ENCODE assay signal across 1 cellular context in the genomic region with DNA sequence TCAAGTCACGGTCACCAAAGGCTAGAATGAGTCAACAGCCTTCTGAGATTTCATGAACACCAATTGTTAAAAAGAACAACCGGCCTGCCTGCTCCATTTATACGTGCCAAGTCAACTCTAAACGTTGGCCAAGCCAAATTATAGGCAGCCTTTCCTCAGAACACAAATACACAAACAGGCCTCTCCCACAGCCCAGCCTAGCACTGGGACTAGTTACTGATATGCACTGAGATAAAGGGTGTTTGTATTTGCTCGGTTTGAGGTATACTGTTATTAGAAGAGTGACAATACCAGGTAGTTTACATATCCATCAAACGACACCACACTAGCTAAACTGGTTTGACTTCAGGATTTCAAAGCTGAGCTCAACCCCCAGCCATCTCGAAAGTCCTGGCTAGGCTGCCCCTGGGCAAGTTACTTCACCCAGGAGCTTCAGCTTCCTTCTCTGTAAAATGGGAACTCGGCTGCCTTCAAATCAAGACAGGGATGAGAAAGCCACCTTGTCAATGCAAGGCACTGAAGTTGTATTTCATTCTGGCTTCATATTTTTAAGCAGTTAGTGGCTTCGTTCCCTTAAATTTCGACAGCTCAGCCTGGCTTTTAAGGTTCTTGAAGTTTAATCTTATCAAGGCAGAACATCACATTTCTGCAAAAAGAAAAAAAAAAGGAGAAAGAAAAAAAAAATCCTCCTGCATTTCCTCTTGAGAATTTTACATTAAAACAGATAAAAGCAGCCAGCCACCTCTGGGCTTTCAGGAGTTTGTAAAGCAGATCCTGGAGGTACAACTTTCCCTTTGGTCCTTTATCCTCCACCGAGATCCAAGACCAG.
A peak's percentile ranks its signal among the peaks of the same experiment; 100 is the strongest.
TF ChIP-seq lines count a peak whose summit lies in the region.

No MANE protein-coding gene starts in this region.

TF ChIP-seq in HEK293, 187 proteins besides CTCF, POLR2A, EP300 and RAD21 (continued from another document):
- TF ChIP-seq, protein P1, sequence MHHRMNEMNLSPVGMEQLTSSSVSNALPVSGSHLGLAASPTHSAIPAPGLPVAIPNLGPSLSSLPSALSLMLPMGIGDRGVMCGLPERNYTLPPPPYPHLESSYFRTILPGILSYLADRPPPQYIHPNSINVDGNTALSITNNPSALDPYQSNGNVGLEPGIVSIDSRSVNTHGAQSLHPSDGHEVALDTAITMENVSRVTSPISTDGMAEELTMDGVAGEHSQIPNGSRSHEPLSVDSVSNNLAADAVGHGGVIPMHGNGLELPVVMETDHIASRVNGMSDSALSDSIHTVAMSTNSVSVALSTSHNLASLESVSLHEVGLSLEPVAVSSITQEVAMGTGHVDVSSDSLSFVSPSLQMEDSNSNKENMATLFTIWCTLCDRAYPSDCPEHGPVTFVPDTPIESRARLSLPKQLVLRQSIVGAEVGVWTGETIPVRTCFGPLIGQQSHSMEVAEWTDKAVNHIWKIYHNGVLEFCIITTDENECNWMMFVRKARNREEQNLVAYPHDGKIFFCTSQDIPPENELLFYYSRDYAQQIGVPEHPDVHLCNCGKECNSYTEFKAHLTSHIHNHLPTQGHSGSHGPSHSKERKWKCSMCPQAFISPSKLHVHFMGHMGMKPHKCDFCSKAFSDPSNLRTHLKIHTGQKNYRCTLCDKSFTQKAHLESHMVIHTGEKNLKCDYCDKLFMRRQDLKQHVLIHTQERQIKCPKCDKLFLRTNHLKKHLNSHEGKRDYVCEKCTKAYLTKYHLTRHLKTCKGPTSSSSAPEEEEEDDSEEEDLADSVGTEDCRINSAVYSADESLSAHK (tag by site-specific recombination; IDR thresholded peaks at IDR 0.05): no peak
- TF ChIP-seq KLF1 (tag by site-specific recombination; IDR thresholded peaks at IDR 0.05) (0 out of 2 replicates have a peak, but pooled peaks have one; percentile 26), ZNF596 (tag by site-specific recombination; IDR thresholded peaks at IDR 0.05) (no peak), ZIC2 (tag by site-specific recombination; IDR thresholded peaks at IDR 0.05) (0 out of 2 replicates have a peak, but pooled peaks have one; percentile 3), ZNF510 (tag by site-specific recombination; IDR thresholded peaks at IDR 0.05; ENCODE audit: insufficient replicate concordance) (no peak), SP2 (tag by site-specific recombination; IDR thresholded peaks at IDR 0.05) (no peak), ZNF10 (tag by site-specific recombination; IDR thresholded peaks at IDR 0.05) (no peak), SP3 (tag by site-specific recombination; IDR thresholded peaks at IDR 0.05) (no peak), ZNF16 (tag by site-specific recombination; IDR thresholded peaks at IDR 0.05; ENCODE audit: low read depth) (no peak), ZNF48 (tag by site-specific recombination; IDR thresholded peaks at IDR 0.05) (no peak), ZNF529 (tag by site-specific recombination; IDR thresholded peaks at IDR 0.05; ENCODE audit: insufficient replicate concordance) (no peak), TRIM28 (IDR thresholded peaks at IDR 0.05; ENCODE audit: borderline replicate concordance, low read length) (0 out of 2 replicates have a peak, but pooled peaks have one; percentile 24), ZNF776 (tag by site-specific recombination; IDR thresholded peaks at IDR 0.05; ENCODE audit: borderline replicate concordance) (no peak), ZBTB8A (tag by site-specific recombination; IDR thresholded peaks at IDR 0.05) (no peak), ZNF621 (tag by site-specific recombination; IDR thresholded peaks at IDR 0.05) (no peak), ZNF768 (tag by site-specific recombination; IDR thresholded peaks at IDR 0.05) (no peak), SCRT1 (tag by site-specific recombination; IDR thresholded peaks at IDR 0.05; ENCODE audit: borderline replicate concordance) (no peak), ZNF311 (tag by site-specific recombination; IDR thresholded peaks at IDR 0.05; ENCODE audit: borderline replicate concordance) (no peak), ZNF133 (tag by site-specific recombination; IDR thresholded peaks at IDR 0.05) (no peak)
- TF ChIP-seq, protein P2, sequence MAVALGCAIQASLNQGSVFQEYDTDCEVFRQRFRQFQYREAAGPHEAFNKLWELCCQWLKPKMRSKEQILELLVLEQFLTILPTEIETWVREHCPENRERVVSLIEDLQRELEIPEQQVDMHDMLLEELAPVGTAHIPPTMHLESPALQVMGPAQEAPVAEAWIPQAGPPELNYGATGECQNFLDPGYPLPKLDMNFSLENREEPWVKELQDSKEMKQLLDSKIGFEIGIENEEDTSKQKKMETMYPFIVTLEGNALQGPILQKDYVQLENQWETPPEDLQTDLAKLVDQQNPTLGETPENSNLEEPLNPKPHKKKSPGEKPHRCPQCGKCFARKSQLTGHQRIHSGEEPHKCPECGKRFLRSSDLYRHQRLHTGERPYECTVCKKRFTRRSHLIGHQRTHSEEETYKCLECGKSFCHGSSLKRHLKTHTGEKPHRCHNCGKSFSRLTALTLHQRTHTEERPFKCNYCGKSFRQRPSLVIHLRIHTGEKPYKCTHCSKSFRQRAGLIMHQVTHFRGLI (tag by site-specific recombination; IDR thresholded peaks at IDR 0.05): no peak
- TF ChIP-seq, protein P3, sequence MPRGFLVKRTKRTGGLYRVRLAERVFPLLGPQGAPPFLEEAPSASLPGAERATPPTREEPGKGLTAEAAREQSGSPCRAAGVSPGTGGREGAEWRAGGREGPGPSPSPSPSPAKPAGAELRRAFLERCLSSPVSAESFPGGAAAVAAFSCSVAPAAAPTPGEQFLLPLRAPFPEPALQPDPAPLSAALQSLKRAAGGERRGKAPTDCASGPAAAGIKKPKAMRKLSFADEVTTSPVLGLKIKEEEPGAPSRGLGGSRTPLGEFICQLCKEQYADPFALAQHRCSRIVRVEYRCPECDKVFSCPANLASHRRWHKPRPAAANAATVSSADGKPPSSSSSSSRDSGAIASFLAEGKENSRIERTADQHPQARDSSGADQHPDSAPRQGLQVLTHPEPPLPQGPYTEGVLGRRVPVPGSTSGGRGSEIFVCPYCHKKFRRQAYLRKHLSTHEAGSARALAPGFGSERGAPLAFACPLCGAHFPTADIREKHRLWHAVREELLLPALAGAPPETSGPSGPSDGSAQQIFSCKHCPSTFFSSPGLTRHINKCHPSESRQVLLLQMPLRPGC (tag by site-specific recombination; IDR thresholded peaks at IDR 0.05): no peak
- TF ChIP-seq, protein P4, sequence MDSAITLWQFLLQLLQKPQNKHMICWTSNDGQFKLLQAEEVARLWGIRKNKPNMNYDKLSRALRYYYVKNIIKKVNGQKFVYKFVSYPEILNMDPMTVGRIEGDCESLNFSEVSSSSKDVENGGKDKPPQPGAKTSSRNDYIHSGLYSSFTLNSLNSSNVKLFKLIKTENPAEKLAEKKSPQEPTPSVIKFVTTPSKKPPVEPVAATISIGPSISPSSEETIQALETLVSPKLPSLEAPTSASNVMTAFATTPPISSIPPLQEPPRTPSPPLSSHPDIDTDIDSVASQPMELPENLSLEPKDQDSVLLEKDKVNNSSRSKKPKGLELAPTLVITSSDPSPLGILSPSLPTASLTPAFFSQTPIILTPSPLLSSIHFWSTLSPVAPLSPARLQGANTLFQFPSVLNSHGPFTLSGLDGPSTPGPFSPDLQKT (IDR thresholded peaks at IDR 0.05; ENCODE audit: borderline replicate concordance, low read depth, low read length): no peak
- TF ChIP-seq, protein P5, sequence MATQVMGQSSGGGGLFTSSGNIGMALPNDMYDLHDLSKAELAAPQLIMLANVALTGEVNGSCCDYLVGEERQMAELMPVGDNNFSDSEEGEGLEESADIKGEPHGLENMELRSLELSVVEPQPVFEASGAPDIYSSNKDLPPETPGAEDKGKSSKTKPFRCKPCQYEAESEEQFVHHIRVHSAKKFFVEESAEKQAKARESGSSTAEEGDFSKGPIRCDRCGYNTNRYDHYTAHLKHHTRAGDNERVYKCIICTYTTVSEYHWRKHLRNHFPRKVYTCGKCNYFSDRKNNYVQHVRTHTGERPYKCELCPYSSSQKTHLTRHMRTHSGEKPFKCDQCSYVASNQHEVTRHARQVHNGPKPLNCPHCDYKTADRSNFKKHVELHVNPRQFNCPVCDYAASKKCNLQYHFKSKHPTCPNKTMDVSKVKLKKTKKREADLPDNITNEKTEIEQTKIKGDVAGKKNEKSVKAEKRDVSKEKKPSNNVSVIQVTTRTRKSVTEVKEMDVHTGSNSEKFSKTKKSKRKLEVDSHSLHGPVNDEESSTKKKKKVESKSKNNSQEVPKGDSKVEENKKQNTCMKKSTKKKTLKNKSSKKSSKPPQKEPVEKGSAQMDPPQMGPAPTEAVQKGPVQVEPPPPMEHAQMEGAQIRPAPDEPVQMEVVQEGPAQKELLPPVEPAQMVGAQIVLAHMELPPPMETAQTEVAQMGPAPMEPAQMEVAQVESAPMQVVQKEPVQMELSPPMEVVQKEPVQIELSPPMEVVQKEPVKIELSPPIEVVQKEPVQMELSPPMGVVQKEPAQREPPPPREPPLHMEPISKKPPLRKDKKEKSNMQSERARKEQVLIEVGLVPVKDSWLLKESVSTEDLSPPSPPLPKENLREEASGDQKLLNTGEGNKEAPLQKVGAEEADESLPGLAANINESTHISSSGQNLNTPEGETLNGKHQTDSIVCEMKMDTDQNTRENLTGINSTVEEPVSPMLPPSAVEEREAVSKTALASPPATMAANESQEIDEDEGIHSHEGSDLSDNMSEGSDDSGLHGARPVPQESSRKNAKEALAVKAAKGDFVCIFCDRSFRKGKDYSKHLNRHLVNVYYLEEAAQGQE (tag by site-specific recombination; IDR thresholded peaks at IDR 0.05): no peak
- TF ChIP-seq, protein P6, sequence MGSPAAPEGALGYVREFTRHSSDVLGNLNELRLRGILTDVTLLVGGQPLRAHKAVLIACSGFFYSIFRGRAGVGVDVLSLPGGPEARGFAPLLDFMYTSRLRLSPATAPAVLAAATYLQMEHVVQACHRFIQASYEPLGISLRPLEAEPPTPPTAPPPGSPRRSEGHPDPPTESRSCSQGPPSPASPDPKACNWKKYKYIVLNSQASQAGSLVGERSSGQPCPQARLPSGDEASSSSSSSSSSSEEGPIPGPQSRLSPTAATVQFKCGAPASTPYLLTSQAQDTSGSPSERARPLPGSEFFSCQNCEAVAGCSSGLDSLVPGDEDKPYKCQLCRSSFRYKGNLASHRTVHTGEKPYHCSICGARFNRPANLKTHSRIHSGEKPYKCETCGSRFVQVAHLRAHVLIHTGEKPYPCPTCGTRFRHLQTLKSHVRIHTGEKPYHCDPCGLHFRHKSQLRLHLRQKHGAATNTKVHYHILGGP (tag by site-specific recombination; IDR thresholded peaks at IDR 0.05): no peak
- TF ChIP-seq, protein P7, sequence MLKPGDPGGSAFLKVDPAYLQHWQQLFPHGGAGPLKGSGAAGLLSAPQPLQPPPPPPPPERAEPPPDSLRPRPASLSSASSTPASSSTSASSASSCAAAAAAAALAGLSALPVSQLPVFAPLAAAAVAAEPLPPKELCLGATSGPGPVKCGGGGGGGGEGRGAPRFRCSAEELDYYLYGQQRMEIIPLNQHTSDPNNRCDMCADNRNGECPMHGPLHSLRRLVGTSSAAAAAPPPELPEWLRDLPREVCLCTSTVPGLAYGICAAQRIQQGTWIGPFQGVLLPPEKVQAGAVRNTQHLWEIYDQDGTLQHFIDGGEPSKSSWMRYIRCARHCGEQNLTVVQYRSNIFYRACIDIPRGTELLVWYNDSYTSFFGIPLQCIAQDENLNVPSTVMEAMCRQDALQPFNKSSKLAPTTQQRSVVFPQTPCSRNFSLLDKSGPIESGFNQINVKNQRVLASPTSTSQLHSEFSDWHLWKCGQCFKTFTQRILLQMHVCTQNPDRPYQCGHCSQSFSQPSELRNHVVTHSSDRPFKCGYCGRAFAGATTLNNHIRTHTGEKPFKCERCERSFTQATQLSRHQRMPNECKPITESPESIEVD (tag by site-specific recombination; IDR thresholded peaks at IDR 0.05): no peak
- TF ChIP-seq, protein P8, sequence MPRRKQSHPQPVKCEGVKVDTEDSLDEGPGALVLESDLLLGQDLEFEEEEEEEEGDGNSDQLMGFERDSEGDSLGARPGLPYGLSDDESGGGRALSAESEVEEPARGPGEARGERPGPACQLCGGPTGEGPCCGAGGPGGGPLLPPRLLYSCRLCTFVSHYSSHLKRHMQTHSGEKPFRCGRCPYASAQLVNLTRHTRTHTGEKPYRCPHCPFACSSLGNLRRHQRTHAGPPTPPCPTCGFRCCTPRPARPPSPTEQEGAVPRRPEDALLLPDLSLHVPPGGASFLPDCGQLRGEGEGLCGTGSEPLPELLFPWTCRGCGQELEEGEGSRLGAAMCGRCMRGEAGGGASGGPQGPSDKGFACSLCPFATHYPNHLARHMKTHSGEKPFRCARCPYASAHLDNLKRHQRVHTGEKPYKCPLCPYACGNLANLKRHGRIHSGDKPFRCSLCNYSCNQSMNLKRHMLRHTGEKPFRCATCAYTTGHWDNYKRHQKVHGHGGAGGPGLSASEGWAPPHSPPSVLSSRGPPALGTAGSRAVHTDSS (tag by site-specific recombination; IDR thresholded peaks at IDR 0.05): no peak
- TF ChIP-seq, protein P9, sequence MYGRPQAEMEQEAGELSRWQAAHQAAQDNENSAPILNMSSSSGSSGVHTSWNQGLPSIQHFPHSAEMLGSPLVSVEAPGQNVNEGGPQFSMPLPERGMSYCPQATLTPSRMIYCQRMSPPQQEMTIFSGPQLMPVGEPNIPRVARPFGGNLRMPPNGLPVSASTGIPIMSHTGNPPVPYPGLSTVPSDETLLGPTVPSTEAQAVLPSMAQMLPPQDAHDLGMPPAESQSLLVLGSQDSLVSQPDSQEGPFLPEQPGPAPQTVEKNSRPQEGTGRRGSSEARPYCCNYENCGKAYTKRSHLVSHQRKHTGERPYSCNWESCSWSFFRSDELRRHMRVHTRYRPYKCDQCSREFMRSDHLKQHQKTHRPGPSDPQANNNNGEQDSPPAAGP (tag by site-specific recombination; IDR thresholded peaks at IDR 0.05): 0 out of 2 replicates have a peak, but pooled peaks have one; percentile 24
- TF ChIP-seq, protein P10, sequence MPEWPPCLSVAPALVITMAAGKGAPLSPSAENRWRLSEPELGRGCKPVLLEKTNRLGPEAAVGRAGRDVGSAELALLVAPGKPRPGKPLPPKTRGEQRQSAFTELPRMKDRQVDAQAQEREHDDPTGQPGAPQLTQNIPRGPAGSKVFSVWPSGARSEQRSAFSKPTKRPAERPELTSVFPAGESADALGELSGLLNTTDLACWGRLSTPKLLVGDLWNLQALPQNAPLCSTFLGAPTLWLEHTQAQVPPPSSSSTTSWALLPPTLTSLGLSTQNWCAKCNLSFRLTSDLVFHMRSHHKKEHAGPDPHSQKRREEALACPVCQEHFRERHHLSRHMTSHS (tag by site-specific recombination; IDR thresholded peaks at IDR 0.05): no peak
- TF ChIP-seq, protein P11, sequence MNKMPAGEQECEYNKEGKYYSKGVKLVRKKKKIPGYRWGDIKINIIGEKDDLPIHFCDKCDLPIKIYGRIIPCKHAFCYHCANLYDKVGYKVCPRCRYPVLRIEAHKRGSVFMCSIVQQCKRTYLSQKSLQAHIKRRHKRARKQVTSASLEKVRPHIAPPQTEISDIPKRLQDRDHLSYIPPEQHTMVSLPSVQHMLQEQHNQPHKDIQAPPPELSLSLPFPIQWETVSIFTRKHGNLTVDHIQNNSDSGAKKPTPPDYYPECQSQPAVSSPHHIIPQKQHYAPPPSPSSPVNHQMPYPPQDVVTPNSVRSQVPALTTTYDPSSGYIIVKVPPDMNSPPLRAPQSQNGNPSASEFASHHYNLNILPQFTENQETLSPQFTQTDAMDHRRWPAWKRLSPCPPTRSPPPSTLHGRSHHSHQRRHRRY (tag by site-specific recombination; IDR thresholded peaks at IDR 0.05): no peak
